In the genomic region with DNA sequence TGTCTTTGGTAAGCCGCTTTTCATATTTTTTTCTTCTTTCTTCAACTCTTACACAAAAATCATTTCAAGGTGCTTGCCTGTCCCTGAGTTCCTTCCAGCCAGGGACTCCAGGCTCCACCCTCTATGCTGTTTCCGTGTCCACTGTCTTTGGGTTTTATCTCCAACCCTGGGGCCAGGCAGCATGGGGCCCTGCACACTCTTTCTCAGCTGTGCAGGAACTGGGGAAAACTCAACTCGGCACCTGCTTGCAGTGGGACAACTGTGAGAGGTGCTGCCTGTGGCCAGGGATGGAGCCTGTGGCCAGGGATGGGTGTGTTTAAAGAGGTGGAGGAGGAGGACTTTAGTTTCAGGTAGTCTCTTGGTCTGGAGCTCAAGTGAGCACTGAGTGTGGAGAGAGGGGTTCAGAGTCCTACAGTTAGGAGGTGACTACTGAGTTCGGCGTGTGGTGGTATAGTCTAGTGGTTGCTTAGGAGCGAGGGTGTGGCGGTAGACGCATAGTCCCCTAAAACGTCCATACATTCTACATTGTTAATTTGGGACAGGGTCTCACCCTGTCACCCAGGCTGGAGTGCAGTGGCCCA, we compare ENCODE assay signal across 2 cellular contexts.
TF ChIP-seq lines count a peak whose summit lies in the region.

No MANE protein-coding gene starts in this region.

TF ChIP-seq in IMR-90, 13 proteins besides CTCF, POLR2A, EP300 and RAD21:
- TF ChIP-seq, protein P1, sequence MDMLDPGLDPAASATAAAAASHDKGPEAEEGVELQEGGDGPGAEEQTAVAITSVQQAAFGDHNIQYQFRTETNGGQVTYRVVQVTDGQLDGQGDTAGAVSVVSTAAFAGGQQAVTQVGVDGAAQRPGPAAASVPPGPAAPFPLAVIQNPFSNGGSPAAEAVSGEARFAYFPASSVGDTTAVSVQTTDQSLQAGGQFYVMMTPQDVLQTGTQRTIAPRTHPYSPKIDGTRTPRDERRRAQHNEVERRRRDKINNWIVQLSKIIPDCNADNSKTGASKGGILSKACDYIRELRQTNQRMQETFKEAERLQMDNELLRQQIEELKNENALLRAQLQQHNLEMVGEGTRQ (IDR thresholded peaks at IDR 0.05; ENCODE audit: low read depth, low read length): no peak
- no peak for TF ChIP-seq RFX5 (IDR thresholded peaks at IDR 0.05; ENCODE audit: low read depth, low read length)
- TF ChIP-seq FOS (IDR thresholded peaks at IDR 0.05; ENCODE audit: low read depth, low read length): no peak
- TF ChIP-seq MAFK (IDR thresholded peaks at IDR 0.05; ENCODE audit: low read depth, low read length): no peak
- no peak for TF ChIP-seq MXI1 (IDR thresholded peaks at IDR 0.05; ENCODE audit: borderline replicate concordance, low read depth, low read length)
- TF ChIP-seq CEBPB (IDR thresholded peaks at IDR 0.05; ENCODE audit: low read depth, low read length): no peak
- no peak for TF ChIP-seq SMC3 (IDR thresholded peaks at IDR 0.05; ENCODE audit: low read depth, low read length)
- TF ChIP-seq RCOR1 (IDR thresholded peaks at IDR 0.05; ENCODE audit: insufficient replicate concordance, low read length): no peak
- TF ChIP-seq, protein P2, sequence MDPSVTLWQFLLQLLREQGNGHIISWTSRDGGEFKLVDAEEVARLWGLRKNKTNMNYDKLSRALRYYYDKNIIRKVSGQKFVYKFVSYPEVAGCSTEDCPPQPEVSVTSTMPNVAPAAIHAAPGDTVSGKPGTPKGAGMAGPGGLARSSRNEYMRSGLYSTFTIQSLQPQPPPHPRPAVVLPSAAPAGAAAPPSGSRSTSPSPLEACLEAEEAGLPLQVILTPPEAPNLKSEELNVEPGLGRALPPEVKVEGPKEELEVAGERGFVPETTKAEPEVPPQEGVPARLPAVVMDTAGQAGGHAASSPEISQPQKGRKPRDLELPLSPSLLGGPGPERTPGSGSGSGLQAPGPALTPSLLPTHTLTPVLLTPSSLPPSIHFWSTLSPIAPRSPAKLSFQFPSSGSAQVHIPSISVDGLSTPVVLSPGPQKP (IDR thresholded peaks at IDR 0.05; ENCODE audit: borderline replicate concordance, low read depth, low read length): no peak

TF ChIP-seq in H1, 55 proteins besides CTCF, POLR2A, EP300 and RAD21:
- TF ChIP-seq TEAD4 (IDR thresholded peaks at IDR 0.05; ENCODE audit: low read depth, low read length): no peak
- TF ChIP-seq HDAC2 (IDR thresholded peaks at IDR 0.05; ENCODE audit: borderline replicate concordance in 1 of 2, low read depth in 2 of 2, low read length in 2 of 2): no peak
- no peak for TF ChIP-seq GTF2F1 (IDR thresholded peaks at IDR 0.05; ENCODE audit: borderline replicate concordance, low read depth, low read length)
- no peak for TF ChIP-seq SP1 (IDR thresholded peaks at IDR 0.05; ENCODE audit: low read depth, low read length)
- TF ChIP-seq, protein P3, sequence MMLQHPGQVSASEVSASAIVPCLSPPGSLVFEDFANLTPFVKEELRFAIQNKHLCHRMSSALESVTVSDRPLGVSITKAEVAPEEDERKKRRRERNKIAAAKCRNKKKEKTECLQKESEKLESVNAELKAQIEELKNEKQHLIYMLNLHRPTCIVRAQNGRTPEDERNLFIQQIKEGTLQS (IDR thresholded peaks at IDR 0.05; ENCODE audit: insufficient read depth, low read depth, low read length): no peak
- no peak for TF ChIP-seq SIN3A (conservative IDR thresholded peaks at IDR 0.05 in 1 of 2, IDR thresholded peaks at IDR 0.05 in 1 of 2; ENCODE audit: low read depth in 1 of 2, low read length in 2 of 2)
- TF ChIP-seq NRF1 (IDR thresholded peaks at IDR 0.05; ENCODE audit: low read depth, low read length): no peak
- TF ChIP-seq BRCA1 (IDR thresholded peaks at IDR 0.05; ENCODE audit: low read depth, low read length): no peak
- TF ChIP-seq POU5F1 (IDR thresholded peaks at IDR 0.05; ENCODE audit: low read depth, low read length): no peak
